9 cellular contexts compared by ENCODE assay signal in the genomic region with DNA sequence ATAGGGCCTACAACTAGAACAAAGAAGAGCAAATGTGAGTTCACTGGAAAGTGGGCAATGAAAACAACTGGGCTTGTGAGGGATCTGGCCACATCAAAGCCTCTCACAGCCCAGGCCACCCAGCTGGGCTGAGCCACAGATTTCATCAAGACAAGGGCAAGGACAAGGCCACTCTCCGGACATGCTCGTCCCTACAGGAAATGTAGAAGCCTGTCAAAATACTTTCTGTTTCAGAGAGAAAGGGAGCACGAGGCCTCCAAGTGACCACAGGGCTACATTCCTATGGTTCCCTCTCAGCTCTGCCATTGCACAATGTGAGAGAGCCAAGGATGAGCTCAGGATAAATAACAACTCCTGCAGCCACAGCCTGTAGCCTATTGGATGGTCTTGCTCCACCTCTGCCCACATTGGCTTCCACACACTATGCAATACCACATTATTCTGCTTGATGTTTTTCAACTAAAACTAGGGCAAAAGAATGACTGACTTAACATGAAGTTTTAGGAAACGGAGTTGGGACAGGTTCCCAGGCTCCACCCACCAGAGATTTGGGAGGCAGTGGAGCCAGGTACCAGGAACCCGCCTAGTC. TPM values are rescaled to one million over a fixed set of nuclear protein-coding genes. Genes with fewer than 3 reads are reported as not detected.
DNase-seq lines count a peak whose midpoint lies in the region; ATAC-seq and TF ChIP-seq lines count a peak whose summit lies in the region.
"Had no signal": no experiment of that assay in that cellular context is flagged by ENCODE, and none has a peak within 500 bp of the region (broad histone marks: within the 10 kb centered on the region; RNA-seq: fewer than 3 reads in every experiment).

No MANE protein-coding gene starts in this region.

- H3K36me3 ChIP-seq in mucosa of descending colon (ENCODE audit: low read depth) = no peaks in the 10 kb centered on the region

- H3K36me3 Mint-ChIP-seq in progenitor cell of endocrine pancreas (ENCODE audit: insufficient read depth) = no peaks in the 10 kb centered on the region
- H3K36me3 Mint-ChIP-seq: naive B cell had no signal

- no peaks in the 10 kb centered on the region for H3K9me3 Mint-ChIP-seq in progenitor cell of endocrine pancreas (ENCODE audit: low read depth)
- H3K9me3 Mint-ChIP-seq: naive B cell had no signal

- H3K4me1 ChIP-seq in mucosa of descending colon (ENCODE audit: low read depth) = peaks cover 84% of the 10 kb centered on the region

- H3K27me3 ChIP-seq in dorsolateral prefrontal cortex = no peaks in the 10 kb centered on the region

- no peak overlapping the region for H3K4me3 Mint-ChIP-seq in progenitor cell of endocrine pancreas (ENCODE audit: low read depth)

- no peak for TF ChIP-seq CTCF in dorsolateral prefrontal cortex (IDR thresholded peaks at IDR 0.05 in 54 of 56, conservative IDR thresholded peaks at IDR 0.05 in 2 of 56; ENCODE audit: low read depth in 1 of 56, partially characterized antibody in 56 of 56)
- no peak for TF ChIP-seq CTCF in mucosa of descending colon (IDR thresholded peaks at IDR 0.05)
- no peak for TF ChIP-seq CTCF in progenitor cell of endocrine pancreas (IDR thresholded peaks at IDR 0.05; ENCODE audit: unreplicated experiment)

- H3K4me3 ChIP-seq in dorsolateral prefrontal cortex (peak overlapping the region in 9 of 59 donors; percentile 1 to 30 (median 8)), mucosa of descending colon (no peak overlapping the region)

- ATAC-seq in mucosa of descending colon = peak; percentile 54

- DNase-seq in ELR (ENCODE audit: low read depth) (peak; percentile 98), OCI-M1 (lab: John Stamatoyannopoulos, UW) (peak; percentile 92), dorsolateral prefrontal cortex (peak in 2 of 10 donors; percentile 46 to 55), mucosa of descending colon (peak in 2 of 3 donors; percentile 59 to 74), progenitor cell of endocrine pancreas (ENCODE audit: low spot score, unreplicated experiment) (no peak), COR-L47 (lab: John Stamatoyannopoulos, UW) (no peak), NCI-H2107 (lab: John Stamatoyannopoulos, UW) (no peak), DMS53 (lab: John Stamatoyannopoulos, UW) (no peak)
- DNase-seq: naive B cell had no signal

- peak overlapping the region; percentile 17 to 91 (median 75) for H3K27ac ChIP-seq in dorsolateral prefrontal cortex

- no peak overlapping the region for H3K27ac Mint-ChIP-seq in progenitor cell of endocrine pancreas

- H3K27me3 Mint-ChIP-seq in progenitor cell of endocrine pancreas = peaks cover 14% of the 10 kb centered on the region
- H3K27me3 Mint-ChIP-seq: naive B cell had no signal

- no peaks in the 10 kb centered on the region for H3K9me3 ChIP-seq in mucosa of descending colon

- H3K4me1 Mint-ChIP-seq in progenitor cell of endocrine pancreas (ENCODE audit: low read depth) = peaks cover 21% of the 10 kb centered on the region

- intact Hi-C loops in dorsolateral prefrontal cortex (cut with DNase I) (no loop called here), mucosa of descending colon (cut with DNase I, micrococcal nuclease) (no loop called here)

RNA-seq across cellular contexts. Expression of a gene that starts 12.1 kb away (rescaled TPM):
- total RNA-seq in dorsolateral prefrontal cortex (10 to 100 TPM; 18.5 to 62.5 (median 37.5) TPM), mucosa of descending colon (10 to 100 TPM; 54.8 to 65.6 (median 57.0) TPM), progenitor cell of endocrine pancreas (10.8 and 15.4 TPM in 2 replicates)

RNA-seq across cellular contexts. Expression of a gene that starts 27.0 kb away (rescaled TPM):
- total RNA-seq in dorsolateral prefrontal cortex (not detected), mucosa of descending colon (1 to 10 TPM; 1.9 to 2.8 (median 2.2) TPM), progenitor cell of endocrine pancreas (not detected in 2 replicates)

Comparison
In these comparisons a context has a peak if more than half of its experiments do, and no peak if none do; other contexts are left out.
1. DNase-seq: peak in ELR (single experiment), OCI-M1 (single experiment) and mucosa of descending colon (2 of 3); none in progenitor cell of endocrine pancreas (single experiment), COR-L47 (single experiment), NCI-H2107 (single experiment) and DMS53 (single experiment).